Comparison of ENCODE assay signal across 1 cellular context in the genomic region with DNA sequence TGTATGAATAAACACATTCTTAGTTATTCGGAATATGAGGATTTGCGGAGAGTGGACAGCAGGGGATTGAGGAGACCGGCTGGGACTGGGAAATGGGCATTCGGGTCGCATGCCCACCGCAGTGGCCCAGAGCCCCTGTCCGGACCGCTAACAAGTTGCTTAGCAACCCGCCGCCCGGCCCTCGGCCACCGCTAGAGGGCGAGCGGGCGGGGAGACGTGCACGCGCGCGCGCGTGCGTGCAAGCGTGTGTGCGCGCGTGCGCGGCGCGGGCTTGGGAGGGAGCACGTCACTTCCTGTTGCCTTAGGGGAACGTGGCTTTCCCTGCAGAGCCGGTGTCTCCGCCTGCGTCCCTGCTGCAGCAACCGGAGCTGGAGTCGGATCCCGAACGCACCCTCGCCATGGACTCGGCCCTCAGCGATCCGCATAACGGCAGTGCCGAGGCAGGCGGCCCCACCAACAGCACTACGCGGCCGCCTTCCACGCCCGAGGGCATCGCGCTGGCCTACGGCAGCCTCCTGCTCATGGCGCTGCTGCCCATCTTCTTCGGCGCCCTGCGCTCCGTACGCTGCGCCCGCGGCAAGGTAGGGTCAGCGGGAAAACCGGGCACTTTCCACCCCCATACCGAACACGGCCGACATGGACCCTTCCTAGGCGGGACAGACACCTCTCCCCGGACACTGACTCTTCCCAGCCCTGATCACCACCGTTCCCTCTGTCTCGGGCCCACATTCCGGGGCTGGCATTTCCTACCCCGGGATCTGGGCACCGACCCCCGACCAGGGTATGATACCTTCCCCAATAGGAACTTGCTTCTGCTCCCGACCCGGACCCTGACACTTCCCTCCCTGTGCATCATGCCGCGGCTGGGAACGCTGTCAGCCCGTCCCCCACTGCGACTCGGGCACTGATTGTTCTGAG.
TF ChIP-seq lines count a peak whose summit lies in the region.

A gene with protein sequence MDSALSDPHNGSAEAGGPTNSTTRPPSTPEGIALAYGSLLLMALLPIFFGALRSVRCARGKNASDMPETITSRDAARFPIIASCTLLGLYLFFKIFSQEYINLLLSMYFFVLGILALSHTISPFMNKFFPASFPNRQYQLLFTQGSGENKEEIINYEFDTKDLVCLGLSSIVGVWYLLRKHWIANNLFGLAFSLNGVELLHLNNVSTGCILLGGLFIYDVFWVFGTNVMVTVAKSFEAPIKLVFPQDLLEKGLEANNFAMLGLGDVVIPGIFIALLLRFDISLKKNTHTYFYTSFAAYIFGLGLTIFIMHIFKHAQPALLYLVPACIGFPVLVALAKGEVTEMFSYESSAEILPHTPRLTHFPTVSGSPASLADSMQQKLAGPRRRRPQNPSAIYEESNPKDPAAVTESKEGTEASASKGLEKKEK (plus strand): TSS at position 289 of the 918 bp plus-strand sequence. CDS start 110 bp downstream, at position 399.

TF ChIP-seq in K562, 482 proteins besides CTCF, POLR2A, EP300 and RAD21 (continued from another document and continues in another):
- TF ChIP-seq, protein P1, sequence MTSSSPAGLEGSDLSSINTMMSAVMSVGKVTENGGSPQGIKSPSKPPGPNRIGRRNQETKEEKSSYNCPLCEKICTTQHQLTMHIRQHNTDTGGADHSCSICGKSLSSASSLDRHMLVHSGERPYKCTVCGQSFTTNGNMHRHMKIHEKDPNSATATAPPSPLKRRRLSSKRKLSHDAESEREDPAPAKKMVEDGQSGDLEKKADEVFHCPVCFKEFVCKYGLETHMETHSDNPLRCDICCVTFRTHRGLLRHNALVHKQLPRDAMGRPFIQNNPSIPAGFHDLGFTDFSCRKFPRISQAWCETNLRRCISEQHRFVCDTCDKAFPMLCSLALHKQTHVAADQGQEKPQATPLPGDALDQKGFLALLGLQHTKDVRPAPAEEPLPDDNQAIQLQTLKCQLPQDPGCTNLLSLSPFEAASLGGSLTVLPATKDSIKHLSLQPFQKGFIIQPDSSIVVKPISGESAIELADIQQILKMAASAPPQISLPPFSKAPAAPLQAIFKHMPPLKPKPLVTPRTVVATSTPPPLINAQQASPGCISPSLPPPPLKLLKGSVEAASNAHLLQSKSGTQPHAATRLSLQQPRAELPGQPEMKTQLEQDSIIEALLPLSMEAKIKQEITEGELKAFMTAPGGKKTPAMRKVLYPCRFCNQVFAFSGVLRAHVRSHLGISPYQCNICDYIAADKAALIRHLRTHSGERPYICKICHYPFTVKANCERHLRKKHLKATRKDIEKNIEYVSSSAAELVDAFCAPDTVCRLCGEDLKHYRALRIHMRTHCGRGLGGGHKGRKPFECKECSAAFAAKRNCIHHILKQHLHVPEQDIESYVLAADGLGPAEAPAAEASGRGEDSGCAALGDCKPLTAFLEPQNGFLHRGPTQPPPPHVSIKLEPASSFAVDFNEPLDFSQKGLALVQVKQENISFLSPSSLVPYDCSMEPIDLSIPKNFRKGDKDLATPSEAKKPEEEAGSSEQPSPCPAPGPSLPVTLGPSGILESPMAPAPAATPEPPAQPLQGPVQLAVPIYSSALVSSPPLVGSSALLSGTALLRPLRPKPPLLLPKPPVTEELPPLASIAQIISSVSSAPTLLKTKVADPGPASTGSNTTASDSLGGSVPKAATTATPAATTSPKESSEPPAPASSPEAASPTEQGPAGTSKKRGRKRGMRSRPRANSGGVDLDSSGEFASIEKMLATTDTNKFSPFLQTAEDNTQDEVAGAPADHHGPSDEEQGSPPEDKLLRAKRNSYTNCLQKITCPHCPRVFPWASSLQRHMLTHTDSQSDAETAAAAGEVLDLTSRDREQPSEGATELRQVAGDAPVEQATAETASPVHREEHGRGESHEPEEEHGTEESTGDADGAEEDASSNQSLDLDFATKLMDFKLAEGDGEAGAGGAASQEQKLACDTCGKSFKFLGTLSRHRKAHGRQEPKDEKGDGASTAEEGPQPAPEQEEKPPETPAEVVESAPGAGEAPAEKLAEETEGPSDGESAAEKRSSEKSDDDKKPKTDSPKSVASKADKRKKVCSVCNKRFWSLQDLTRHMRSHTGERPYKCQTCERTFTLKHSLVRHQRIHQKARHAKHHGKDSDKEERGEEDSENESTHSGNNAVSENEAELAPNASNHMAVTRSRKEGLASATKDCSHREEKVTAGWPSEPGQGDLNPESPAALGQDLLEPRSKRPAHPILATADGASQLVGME (CRISPR knock-in tag; IDR thresholded peaks at IDR 0.05), result peak; percentile 63; the same call in 1 of the 2 replicates
- TF ChIP-seq EP400 (IDR thresholded peaks at IDR 0.05) (peak; percentile 97), SMAD1 (IDR thresholded peaks at IDR 0.05; ENCODE audit: low read depth, low read length, partially characterized antibody) (peak; percentile 25), BCOR (IDR thresholded peaks at IDR 0.05) (no peak), ZNF316 (IDR thresholded peaks at IDR 0.05) (0 out of 2 replicates have a peak, but pooled peaks have one; percentile 33), NFE2 (IDR thresholded peaks at IDR 0.05; ENCODE audit: low read depth) (no peak), CCAR2 (IDR thresholded peaks at IDR 0.05; ENCODE audit: low read depth, low read length) (no peak), TFAM (CRISPR knock-in tag; conservative IDR thresholded peaks at IDR 0.05) (no peak), ZC3H8 (IDR thresholded peaks at IDR 0.05) (no peak), HNRNPLL (IDR thresholded peaks at IDR 0.05; ENCODE audit: low read depth, low read length, poor library complexity, severe bottlenecking) (peak; percentile 83), KAT8 (IDR thresholded peaks at IDR 0.05; ENCODE audit: low read depth) (no peak), ZNF282 (CRISPR knock-in tag; IDR thresholded peaks at IDR 0.05) (0 out of 2 replicates have a peak, but pooled peaks have one; percentile 79), ZEB2 (IDR thresholded peaks at IDR 0.05) (no peak), CBFA2T2 (conservative IDR thresholded peaks at IDR 0.05) (no peak), GATAD2B (IDR thresholded peaks at IDR 0.05; ENCODE audit: borderline replicate concordance) (no peak; the same call in 1 of the 2 replicates), TCF7L2 (IDR thresholded peaks at IDR 0.05; ENCODE audit: low read depth, low read length) (no peak), JUNB (CRISPR knock-in tag; conservative IDR thresholded peaks at IDR 0.05) (no peak), RB1 (IDR thresholded peaks at IDR 0.05; ENCODE audit: low read depth) (peak; percentile 95), ARHGAP35 (IDR thresholded peaks at IDR 0.05; ENCODE audit: partially characterized antibody) (no peak)
- TF ChIP-seq, protein P2, sequence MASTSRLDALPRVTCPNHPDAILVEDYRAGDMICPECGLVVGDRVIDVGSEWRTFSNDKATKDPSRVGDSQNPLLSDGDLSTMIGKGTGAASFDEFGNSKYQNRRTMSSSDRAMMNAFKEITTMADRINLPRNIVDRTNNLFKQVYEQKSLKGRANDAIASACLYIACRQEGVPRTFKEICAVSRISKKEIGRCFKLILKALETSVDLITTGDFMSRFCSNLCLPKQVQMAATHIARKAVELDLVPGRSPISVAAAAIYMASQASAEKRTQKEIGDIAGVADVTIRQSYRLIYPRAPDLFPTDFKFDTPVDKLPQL (IDR thresholded peaks at IDR 0.05; ENCODE audit: extremely low read depth, insufficient read length), result no peak
- TF ChIP-seq, protein P3, sequence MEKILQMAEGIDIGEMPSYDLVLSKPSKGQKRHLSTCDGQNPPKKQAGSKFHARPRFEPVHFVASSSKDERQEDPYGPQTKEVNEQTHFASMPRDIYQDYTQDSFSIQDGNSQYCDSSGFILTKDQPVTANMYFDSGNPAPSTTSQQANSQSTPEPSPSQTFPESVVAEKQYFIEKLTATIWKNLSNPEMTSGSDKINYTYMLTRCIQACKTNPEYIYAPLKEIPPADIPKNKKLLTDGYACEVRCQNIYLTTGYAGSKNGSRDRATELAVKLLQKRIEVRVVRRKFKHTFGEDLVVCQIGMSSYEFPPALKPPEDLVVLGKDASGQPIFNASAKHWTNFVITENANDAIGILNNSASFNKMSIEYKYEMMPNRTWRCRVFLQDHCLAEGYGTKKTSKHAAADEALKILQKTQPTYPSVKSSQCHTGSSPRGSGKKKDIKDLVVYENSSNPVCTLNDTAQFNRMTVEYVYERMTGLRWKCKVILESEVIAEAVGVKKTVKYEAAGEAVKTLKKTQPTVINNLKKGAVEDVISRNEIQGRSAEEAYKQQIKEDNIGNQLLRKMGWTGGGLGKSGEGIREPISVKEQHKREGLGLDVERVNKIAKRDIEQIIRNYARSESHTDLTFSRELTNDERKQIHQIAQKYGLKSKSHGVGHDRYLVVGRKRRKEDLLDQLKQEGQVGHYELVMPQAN (IDR thresholded peaks at IDR 0.05; ENCODE audit: borderline replicate concordance), result peak; percentile 95
- TF ChIP-seq, protein P4, sequence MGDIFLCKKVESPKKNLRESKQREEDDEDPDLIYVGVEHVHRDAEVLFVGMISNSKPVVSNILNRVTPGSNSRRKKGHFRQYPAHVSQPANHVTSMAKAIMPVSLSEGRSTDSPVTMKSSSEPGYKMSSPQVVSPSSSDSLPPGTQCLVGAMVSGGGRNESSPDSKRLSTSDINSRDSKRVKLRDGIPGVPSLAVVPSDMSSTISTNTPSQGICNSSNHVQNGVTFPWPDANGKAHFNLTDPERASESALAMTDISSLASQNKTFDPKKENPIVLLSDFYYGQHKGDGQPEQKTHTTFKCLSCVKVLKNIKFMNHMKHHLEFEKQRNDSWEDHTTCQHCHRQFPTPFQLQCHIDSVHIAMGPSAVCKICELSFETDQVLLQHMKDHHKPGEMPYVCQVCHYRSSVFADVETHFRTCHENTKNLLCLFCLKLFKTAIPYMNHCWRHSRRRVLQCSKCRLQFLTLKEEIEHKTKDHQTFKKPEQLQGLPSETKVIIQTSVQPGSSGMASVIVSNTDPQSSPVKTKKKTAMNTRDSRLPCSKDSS (IDR thresholded peaks at IDR 0.05; ENCODE audit: low read depth, partially characterized antibody), result no peak
- TF ChIP-seq, protein P5, sequence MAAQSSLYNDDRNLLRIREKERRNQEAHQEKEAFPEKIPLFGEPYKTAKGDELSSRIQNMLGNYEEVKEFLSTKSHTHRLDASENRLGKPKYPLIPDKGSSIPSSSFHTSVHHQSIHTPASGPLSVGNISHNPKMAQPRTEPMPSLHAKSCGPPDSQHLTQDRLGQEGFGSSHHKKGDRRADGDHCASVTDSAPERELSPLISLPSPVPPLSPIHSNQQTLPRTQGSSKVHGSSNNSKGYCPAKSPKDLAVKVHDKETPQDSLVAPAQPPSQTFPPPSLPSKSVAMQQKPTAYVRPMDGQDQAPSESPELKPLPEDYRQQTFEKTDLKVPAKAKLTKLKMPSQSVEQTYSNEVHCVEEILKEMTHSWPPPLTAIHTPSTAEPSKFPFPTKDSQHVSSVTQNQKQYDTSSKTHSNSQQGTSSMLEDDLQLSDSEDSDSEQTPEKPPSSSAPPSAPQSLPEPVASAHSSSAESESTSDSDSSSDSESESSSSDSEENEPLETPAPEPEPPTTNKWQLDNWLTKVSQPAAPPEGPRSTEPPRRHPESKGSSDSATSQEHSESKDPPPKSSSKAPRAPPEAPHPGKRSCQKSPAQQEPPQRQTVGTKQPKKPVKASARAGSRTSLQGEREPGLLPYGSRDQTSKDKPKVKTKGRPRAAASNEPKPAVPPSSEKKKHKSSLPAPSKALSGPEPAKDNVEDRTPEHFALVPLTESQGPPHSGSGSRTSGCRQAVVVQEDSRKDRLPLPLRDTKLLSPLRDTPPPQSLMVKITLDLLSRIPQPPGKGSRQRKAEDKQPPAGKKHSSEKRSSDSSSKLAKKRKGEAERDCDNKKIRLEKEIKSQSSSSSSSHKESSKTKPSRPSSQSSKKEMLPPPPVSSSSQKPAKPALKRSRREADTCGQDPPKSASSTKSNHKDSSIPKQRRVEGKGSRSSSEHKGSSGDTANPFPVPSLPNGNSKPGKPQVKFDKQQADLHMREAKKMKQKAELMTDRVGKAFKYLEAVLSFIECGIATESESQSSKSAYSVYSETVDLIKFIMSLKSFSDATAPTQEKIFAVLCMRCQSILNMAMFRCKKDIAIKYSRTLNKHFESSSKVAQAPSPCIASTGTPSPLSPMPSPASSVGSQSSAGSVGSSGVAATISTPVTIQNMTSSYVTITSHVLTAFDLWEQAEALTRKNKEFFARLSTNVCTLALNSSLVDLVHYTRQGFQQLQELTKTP (IDR thresholded peaks at IDR 0.05; ENCODE audit: low read depth in 1 of 2, partially characterized antibody in 2 of 2), result no peak
- TF ChIP-seq, protein P6, sequence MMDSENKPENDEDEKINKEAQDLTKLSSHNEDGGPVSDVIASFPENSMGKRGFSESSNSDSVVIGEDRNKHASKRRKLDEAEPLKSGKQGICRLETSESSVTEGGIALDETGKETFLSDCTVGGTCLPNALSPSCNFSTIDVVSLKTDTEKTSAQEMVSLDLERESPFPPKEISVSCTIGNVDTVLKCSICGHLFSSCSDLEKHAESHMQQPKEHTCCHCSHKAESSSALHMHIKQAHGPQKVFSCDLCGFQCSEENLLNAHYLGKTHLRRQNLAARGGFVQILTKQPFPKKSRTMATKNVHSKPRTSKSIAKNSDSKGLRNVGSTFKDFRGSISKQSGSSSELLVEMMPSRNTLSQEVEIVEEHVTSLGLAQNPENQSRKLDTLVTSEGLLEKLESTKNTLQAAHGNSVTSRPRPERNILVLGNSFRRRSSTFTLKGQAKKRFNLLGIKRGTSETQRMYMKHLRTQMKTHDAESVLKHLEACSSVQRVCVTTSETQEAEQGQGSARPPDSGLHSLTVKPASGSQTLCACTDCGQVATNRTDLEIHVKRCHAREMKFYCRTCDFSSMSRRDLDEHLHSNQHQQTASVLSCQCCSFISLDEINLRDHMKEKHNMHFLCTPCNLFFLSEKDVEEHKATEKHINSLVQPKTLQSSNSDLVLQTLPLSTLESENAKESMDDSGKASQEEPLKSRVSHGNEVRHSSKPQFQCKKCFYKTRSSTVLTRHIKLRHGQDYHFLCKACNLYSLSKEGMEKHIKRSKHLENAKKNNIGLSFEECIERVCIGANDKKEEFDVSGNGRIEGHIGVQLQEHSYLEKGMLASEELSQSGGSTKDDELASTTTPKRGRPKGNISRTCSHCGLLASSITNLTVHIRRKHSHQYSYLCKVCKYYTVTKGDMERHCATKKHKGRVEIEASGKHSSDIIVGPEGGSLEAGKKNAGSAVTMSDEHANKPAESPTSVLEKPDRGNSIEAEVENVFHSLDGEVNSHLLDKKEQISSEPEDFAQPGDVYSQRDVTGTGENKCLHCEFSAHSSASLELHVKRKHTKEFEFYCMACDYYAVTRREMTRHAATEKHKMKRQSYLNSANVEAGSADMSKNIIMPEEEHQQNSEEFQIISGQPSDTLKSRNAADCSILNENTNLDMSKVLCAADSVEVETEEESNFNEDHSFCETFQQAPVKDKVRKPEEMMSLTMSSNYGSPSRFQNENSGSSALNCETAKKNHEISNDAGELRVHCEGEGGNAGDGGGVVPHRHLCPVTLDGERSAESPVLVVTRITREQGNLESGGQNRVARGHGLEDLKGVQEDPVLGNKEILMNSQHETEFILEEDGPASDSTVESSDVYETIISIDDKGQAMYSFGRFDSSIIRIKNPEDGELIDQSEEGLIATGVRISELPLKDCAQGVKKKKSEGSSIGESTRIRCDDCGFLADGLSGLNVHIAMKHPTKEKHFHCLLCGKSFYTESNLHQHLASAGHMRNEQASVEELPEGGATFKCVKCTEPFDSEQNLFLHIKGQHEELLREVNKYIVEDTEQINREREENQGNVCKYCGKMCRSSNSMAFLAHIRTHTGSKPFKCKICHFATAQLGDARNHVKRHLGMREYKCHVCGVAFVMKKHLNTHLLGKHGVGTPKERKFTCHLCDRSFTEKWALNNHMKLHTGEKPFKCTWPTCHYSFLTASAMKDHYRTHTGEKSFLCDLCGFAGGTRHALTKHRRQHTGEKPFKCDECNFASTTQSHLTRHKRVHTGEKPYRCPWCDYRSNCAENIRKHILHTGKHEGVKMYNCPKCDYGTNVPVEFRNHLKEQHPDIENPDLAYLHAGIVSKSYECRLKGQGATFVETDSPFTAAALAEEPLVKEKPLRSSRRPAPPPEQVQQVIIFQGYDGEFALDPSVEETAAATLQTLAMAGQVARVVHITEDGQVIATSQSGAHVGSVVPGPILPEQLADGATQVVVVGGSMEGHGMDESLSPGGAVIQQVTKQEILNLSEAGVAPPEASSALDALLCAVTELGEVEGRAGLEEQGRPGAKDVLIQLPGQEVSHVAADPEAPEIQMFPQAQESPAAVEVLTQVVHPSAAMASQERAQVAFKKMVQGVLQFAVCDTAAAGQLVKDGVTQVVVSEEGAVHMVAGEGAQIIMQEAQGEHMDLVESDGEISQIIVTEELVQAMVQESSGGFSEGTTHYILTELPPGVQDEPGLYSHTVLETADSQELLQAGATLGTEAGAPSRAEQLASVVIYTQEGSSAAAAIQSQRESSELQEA (IDR thresholded peaks at IDR 0.05; ENCODE audit: low read depth), result no peak
